In the genomic region with DNA sequence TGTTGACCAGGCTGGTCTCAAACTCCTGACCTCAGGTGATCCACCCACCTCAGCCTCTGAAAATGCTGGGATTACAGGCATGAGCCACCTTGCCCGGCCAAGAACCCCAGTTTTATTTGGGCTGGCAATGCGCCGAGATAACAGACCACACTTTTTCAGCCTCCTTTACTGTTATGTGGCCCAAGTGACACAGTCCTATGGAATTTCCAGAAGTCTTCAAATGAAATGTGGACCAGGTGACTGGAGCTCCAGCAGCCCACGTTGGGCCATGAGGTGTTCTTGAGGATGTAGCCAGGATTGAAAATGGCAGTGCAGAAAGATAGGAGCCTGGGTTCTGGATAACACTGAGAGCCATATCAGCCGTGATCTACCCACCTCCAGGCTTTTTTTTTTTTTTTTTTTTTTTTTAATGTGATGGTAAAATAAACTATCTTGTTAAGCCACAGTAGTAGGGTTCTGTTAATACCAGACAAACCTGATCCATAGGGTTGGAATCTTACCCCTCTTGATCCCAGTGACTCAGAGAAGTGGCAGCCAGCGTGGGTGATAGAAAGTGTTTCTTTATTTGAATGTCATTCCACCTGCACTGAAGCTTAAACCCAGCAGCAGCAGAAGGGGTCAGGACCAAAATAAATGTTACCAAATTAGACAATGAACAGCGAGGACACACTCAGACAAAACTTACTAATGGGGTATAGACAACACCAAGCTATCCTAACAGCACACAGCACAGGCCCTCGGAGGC, we compare ENCODE assay signal across 19 cellular contexts. TPM values are rescaled to one million over a fixed set of nuclear protein-coding genes. Genes with fewer than 3 reads are reported as not detected.
DNase-seq lines count a peak whose midpoint lies in the region; ATAC-seq, FAIRE-seq and TF ChIP-seq lines count a peak whose summit lies in the region.
"Had no signal": no experiment of that assay in that cellular context is flagged by ENCODE, and none has a peak within 500 bp of the region (broad histone marks: within the 10 kb centered on the region; RNA-seq: fewer than 3 reads in every experiment).

No MANE protein-coding gene starts in this region.

- H3K27ac ChIP-seq in small intestine (ENCODE audit: low read depth in 1 of 2, low read length in 1 of 2): no peak overlapping the region
- H3K27ac ChIP-seq: 22Rv1, HL-60 had no signal

- 78 to 86% (median 79%) methylated on average over 8 of the region's 8 CpGs for WGBS in small intestine, 3 donors

- H3K4me1 ChIP-seq in small intestine (ENCODE audit: control insufficient read depth in 2 of 2, insufficient read depth in 1 of 2, low read depth in 1 of 2, low read length in 1 of 2): no peaks in the 10 kb centered on the region

- H3K4me3 ChIP-seq in fibroblast of the aortic adventitia (ENCODE audit: low read depth, low read length) (no peak overlapping the region), small intestine (ENCODE audit: low read depth in 1 of 2, low read length in 2 of 2) (no peak overlapping the region)

- ATAC-seq in GM18873 (IDR thresholded peaks at IDR 0.05; ENCODE audit: low FRiP score, unreplicated experiment): no peak
- ATAC-seq: activated CD8-positive, alpha-beta T cell treated with anti-CD3 and anti-CD28 coated beads for 36 hours; activated naive CD8-positive, alpha-beta T cell treated with anti-CD3 and anti-CD28 coated beads, Interleukin-2, amount 50 U/mL, for 24 hours; effector memory CD8-positive, alpha-beta T cell; natural killer cell had no signal

- DNase-seq in SIG-M5 treated with dmso at 0.1 percent for 504 hours (lab: John Stamatoyannopoulos, UW; ENCODE audit: unreplicated experiment) (peak; percentile 7), SIG-M5 (lab: John Stamatoyannopoulos, UW) (no peak), RCC 7860 (ENCODE audit: low spot score) (peak; percentile 74), fibroblast of the aortic adventitia (ENCODE audit: low read depth) (peak; percentile 34), renal cortical epithelial cell (ENCODE audit: low read depth) (peak; percentile 83), small intestine (no peak), activated T-cell treated with anti-CD3 and anti-CD28 coated beads for 4 hours (no peak)
- DNase-seq: activated CD8-positive, alpha-beta T cell treated with anti-CD3 and anti-CD28 coated beads for 36 hours; activated naive CD8-positive, alpha-beta T cell treated with anti-CD3 and anti-CD28 coated beads, Interleukin-2, amount 50 U/mL, for 24 hours; cerebellar nuclear complex; effector memory CD8-positive, alpha-beta T cell; natural killer cell; NCI-H187 had no signal

- no peaks in the 10 kb centered on the region for H3K36me3 ChIP-seq in small intestine (ENCODE audit: control insufficient read depth in 2 of 2, insufficient read depth in 2 of 2, low read length in 2 of 2)

- peaks cover 0 to 9% of the 10 kb centered on the region in 2 donors for H3K27me3 ChIP-seq in small intestine (ENCODE audit: control insufficient read depth in 2 of 2, insufficient read depth in 2 of 2, low read length in 2 of 2)

- peak; percentile 18 for FAIRE-seq in RCC 7860 (lab: Jason Lieb, UNC)
- no peak for FAIRE-seq in small intestine (lab: Jason Lieb, UNC)

- no peak for TF ChIP-seq CTCF in fibroblast of the aortic adventitia (IDR thresholded peaks at IDR 0.05; ENCODE audit: insufficient read depth, low read length)

- no peaks in the 10 kb centered on the region for H3K9me3 ChIP-seq in small intestine (ENCODE audit: control insufficient read depth, low read depth)

RNA-seq across cellular contexts. Expression of a gene that starts 55.6 kb away (rescaled TPM):
- not detected in 2 replicates for total RNA-seq in fibroblast of the aortic adventitia (ENCODE audit: low replicate concordance)
- total RNA-seq in renal cortical epithelial cell: 0.05 TPM in 1 of 2 replicates, not detected in the other
- 1 to 10 TPM in 1 of 3 donors, under 1 TPM in 1, not detected in 1; 0.22 to 1.2 TPM for polyA plus RNA-seq in small intestine
- total RNA-seq: activated CD8-positive, alpha-beta T cell treated with anti-CD3 and anti-CD28 coated beads for 36 hours; fibroblast of villous mesenchyme; natural killer cell; NCI-H460; ureter had no signal

Comparison
In these comparisons a context has a peak if more than half of its experiments do, and no peak if none do; other contexts are left out.
1. DNase-seq: peak in SIG-M5 treated with dmso at 0.1 percent for 504 hours (single experiment), RCC 7860 (single experiment), fibroblast of the aortic adventitia (single experiment) and renal cortical epithelial cell (single experiment); none in SIG-M5 (single experiment), small intestine (single experiment) and activated T-cell treated with anti-CD3 and anti-CD28 coated beads for 4 hours (single experiment).